Comparison of ENCODE assay signal across 8 cellular contexts in genomic region chr3:32391643-32392529, GRCh38. TPM values are rescaled to one million over a fixed set of nuclear protein-coding genes. Genes with fewer than 3 reads are reported as not detected.
DNase-seq lines count a peak whose midpoint lies in the region; ATAC-seq and TF ChIP-seq lines count a peak whose summit lies in the region.

TSS of gene CMTM7 (plus strand) at chr3:32391853. CDS start at chr3:32391907, 54 bp downstream.

- H3K36me3 ChIP-seq in Caco-2 (ENCODE audit: control insufficient read depth, insufficient read depth, low read length), result no peaks in the 10 kb centered on the region
- no peaks in the 10 kb centered on the region for H3K36me3 ChIP-seq in colonic mucosa

- peak within 1 kb of the TSS; percentile 65 to 73 for H3K9ac ChIP-seq in colonic mucosa (ENCODE audit: low read depth in 2 of 2, low read length in 2 of 2)

- H3K4me3 ChIP-seq in Caco-2 (ENCODE audit: low read depth, low read length) (peak within 1 kb of the TSS; percentile 69), colonic mucosa (peak within 1 kb of the TSS; percentile 57)

- no peaks in the 10 kb centered on the region for H3K27me3 ChIP-seq in Caco-2 (replicated peaks; ENCODE audit: control insufficient read depth, insufficient read depth, low read length)
- no peaks in the 10 kb centered on the region for H3K27me3 ChIP-seq in colonic mucosa

- no peaks in the 10 kb centered on the region for H3K27me3 Mint-ChIP-seq in Caco-2 (ENCODE audit: insufficient read depth, unreplicated experiment)

- H3K4me1 Mint-ChIP-seq in Caco-2 (ENCODE audit: low read depth, unreplicated experiment), result peaks cover 13% of the 10 kb centered on the region

- H3K9me3 ChIP-seq in Caco-2, result no peaks in the 10 kb centered on the region
- no peaks in the 10 kb centered on the region for H3K9me3 ChIP-seq in colonic mucosa

- BruUV-seq in Caco-2 (replicated peaks; lab: Mats Ljungman, UMichigan), result no TSS peak

- TF ChIP-seq CTCF in Caco-2 (IDR thresholded peaks at IDR 0.05; ENCODE audit: insufficient read depth in 1 of 2, low read depth in 1 of 2, low read length in 1 of 2, severe bottlenecking in 1 of 2, unreplicated experiment in 1 of 2), result no peak
- no peak for TF ChIP-seq CTCF in colonic mucosa (IDR thresholded peaks at IDR 0.05)

- DNase-seq in Caco-2, result peak; percentile 81 to 82
- DNase-seq in LoVo (ENCODE audit: low spot score), result peak; percentile 81
- DNase-seq in activated CD4-positive, CD25-positive, alpha-beta regulatory T cell (lab: John Stamatoyannopoulos, UW), result peak; percentile 3 to 31 (median 26)
- DNase-seq in colonic mucosa, result peak; percentile 79
- DNase-seq in left lobe of liver (ENCODE audit: low spot score), result peak; percentile 78
- DNase-seq in stimulated activated CD4-positive, alpha-beta T cell treated with anti-CD3 and anti-CD28 coated beads, Interleukin-4, amount 100 ng/mL, for 48 hours (ENCODE audit: low read depth in 2 of 2), result peak; percentile 29 to 49

- H3K36me3 Mint-ChIP-seq in Caco-2 (ENCODE audit: insufficient read depth, unreplicated experiment), result no peaks in the 10 kb centered on the region

- intact Hi-C loops in Caco-2 (cut with micrococcal nuclease; ENCODE audit: unreplicated experiment) (no loop called here), colonic mucosa (cut with DNase I) (loop anchor here (10.0 kb wide), 1 partner anchor 87 kb away; no protein-coding TSS in a partner anchor)

- H3K4me3 Mint-ChIP-seq in Caco-2 (ENCODE audit: unreplicated experiment), result peak within 1 kb of the TSS; percentile 75

- ATAC-seq in GM21576 (IDR thresholded peaks at IDR 0.05; ENCODE audit: unreplicated experiment), result peak; percentile 69
- ATAC-seq in left lobe of liver, result peak; percentile 96
- ATAC-seq in GM18519 (IDR thresholded peaks at IDR 0.05; ENCODE audit: low FRiP score, unreplicated experiment), result no peak

- H3K27ac ChIP-seq in colonic mucosa, result peak within 1 kb of the TSS; percentile 59

- CTCF ChIA-PET in Caco-2 (lab: Charles Lee), result no interaction called here

- POLR2A ChIA-PET in Caco-2 (lab: Charles Lee), result interaction anchor here (1.0 kb wide), 1 partner anchor 8 kb away, joined by 5 read pairs; no protein-coding TSS in a partner anchor

- no peaks in the 10 kb centered on the region for H3K4me1 ChIP-seq in Caco-2
- H3K4me1 ChIP-seq in colonic mucosa, result no peaks in the 10 kb centered on the region

- no peaks in the 10 kb centered on the region for H3K9me3 Mint-ChIP-seq in Caco-2 (ENCODE audit: unreplicated experiment)

- peak within 1 kb of the TSS; percentile 86 for H3K27ac Mint-ChIP-seq in Caco-2 (ENCODE audit: unreplicated experiment)

RNA-seq across cellular contexts. Expression of gene CMTM7, which starts in this region (rescaled TPM):
- total RNA-seq in Caco-2 (2022) (27.0 and 37.8 TPM in 2 replicates), colonic mucosa (1 to 10 TPM; 5.8 to 5.9 TPM), left lobe of liver (3.6 TPM)

Comparison
In these comparisons a context has a peak if more than half of its experiments do, and no peak if none do; other contexts are left out.
1. DNase-seq: peak in every context shown above with its lines; median percentile 82 in Caco-2; 81 in LoVo; 79 in colonic mucosa; 78 in left lobe of liver; 39 in stimulated activated CD4-positive, alpha-beta T cell treated with anti-CD3 and anti-CD28 coated beads, Interleukin-4, amount 100 ng/mL, for 48 hours; 26 in activated CD4-positive, CD25-positive, alpha-beta regulatory T cell.